In genomic region chr2:35614640-35615039, GRCh38 we compare ENCODE assay signal across 18 cellular contexts.
DNase-seq lines count a peak whose midpoint lies in the region; ATAC-seq and TF ChIP-seq lines count a peak whose summit lies in the region.
"Had no signal": no experiment of that assay in that cellular context is flagged by ENCODE, and none has a peak within 500 bp of the region (broad histone marks: within the 10 kb centered on the region; RNA-seq: fewer than 3 reads in every experiment).

No MANE protein-coding gene starts in this region.

- intact Hi-C loops in prostate gland (cut with DNase I) = no loop called here

- H3K36me3 ChIP-seq in prostate gland (no peaks in the 10 kb centered on the region), HAP-1 (replicated peaks) (no peaks in the 10 kb centered on the region), GM23338 (ENCODE audit: insufficient read depth) (no peaks in the 10 kb centered on the region)

- H3K4me1 ChIP-seq in prostate gland (replicated peaks) (no peaks in the 10 kb centered on the region), HAP-1 (no peaks in the 10 kb centered on the region), GM23338 (ENCODE audit: insufficient read depth) (no peaks in the 10 kb centered on the region)

- H3K4me3 ChIP-seq in prostate gland (no peak overlapping the region), HAP-1 (no peak overlapping the region), GM23338 (no peak overlapping the region)
- H3K4me3 ChIP-seq: GM12878 had no signal

- no peak overlapping the region for H3K27ac Mint-ChIP-seq in GM23338
- H3K27ac Mint-ChIP-seq: CD4-positive, alpha-beta memory T cell had no signal

- TF ChIP-seq POLR2A in prostate gland (IDR thresholded peaks at IDR 0.05) = no peak

- no peaks in the 10 kb centered on the region for H4K20me1 ChIP-seq in GM23338 (replicated peaks; ENCODE audit: insufficient read depth)

- no peaks in the 10 kb centered on the region for H3K4me1 Mint-ChIP-seq in GM23338
- H3K4me1 Mint-ChIP-seq: CD4-positive, alpha-beta memory T cell had no signal

- DNase-seq in DMS53 treated with DMSO at 0.1 percent for 48 hours (lab: John Stamatoyannopoulos, UW; ENCODE audit: unreplicated experiment) = peak; percentile 1
- DNase-seq in prostate gland (ENCODE audit: low spot score) = peak; percentile 20
- DNase-seq in activated naive CD4-positive, alpha-beta T cell (lab: John Stamatoyannopoulos, UW) = no peak
- no peak for DNase-seq in HAP-1 (ENCODE audit: low spot score in 2 of 2)
- no peak for DNase-seq in GM23338 (ENCODE audit: low spot score)
- DNase-seq: 8988T; C1 segment of cervical spinal cord; Calu3; CD4-positive, alpha-beta memory T cell; COR-L47; DMS79; EL; GDM1; GOT3; HCEC 1CT had no signal

- H3K4me3 Mint-ChIP-seq in GM23338 = no peak overlapping the region
- H3K4me3 Mint-ChIP-seq: CD4-positive, alpha-beta memory T cell had no signal

- H3K9me3 ChIP-seq in prostate gland (no peaks in the 10 kb centered on the region), HAP-1 (no peaks in the 10 kb centered on the region)

- H3K9me3 Mint-ChIP-seq in GM23338 = no peaks in the 10 kb centered on the region
- H3K9me3 Mint-ChIP-seq: CD4-positive, alpha-beta memory T cell had no signal

- H3K27me3 Mint-ChIP-seq in GM23338 (ENCODE audit: insufficient read depth, low read depth, poor library complexity) = no peaks in the 10 kb centered on the region
- H3K27me3 Mint-ChIP-seq: CD4-positive, alpha-beta memory T cell had no signal

- TF ChIP-seq CTCF in 22Rv1 (IDR thresholded peaks at IDR 0.05) (no peak), VCaP (conservative IDR thresholded peaks at IDR 0.05) (no peak), prostate gland (IDR thresholded peaks at IDR 0.05) (no peak), GM23338 (conservative IDR thresholded peaks at IDR 0.05; ENCODE audit: low read depth in 2 of 2) (no peak)

- H3K4me2 ChIP-seq in GM23338 = no peak overlapping the region

- peak overlapping the region; percentile 45 for H3K27ac ChIP-seq in 22Rv1
- peak overlapping the region; percentile 63 for H3K27ac ChIP-seq in VCaP
- no peak overlapping the region for H3K27ac ChIP-seq in prostate gland
- no peak overlapping the region for H3K27ac ChIP-seq in GM23338 (ENCODE audit: low read depth)

- ATAC-seq in GM23338 = no peak
- ATAC-seq: GM12878 had no signal

- no peak overlapping the region for H2AFZ ChIP-seq in GM23338

- H3K27me3 ChIP-seq in prostate gland (replicated peaks; ENCODE audit: insufficient read depth) = no peaks in the 10 kb centered on the region
- no peaks in the 10 kb centered on the region for H3K27me3 ChIP-seq in HAP-1 (ENCODE audit: low read depth)
- no peaks in the 10 kb centered on the region for H3K27me3 ChIP-seq in GM23338 (ENCODE audit: insufficient read depth)

- H3K9me2 ChIP-seq in GM23338 (ENCODE audit: insufficient read depth) = no peaks in the 10 kb centered on the region

- no peaks in the 10 kb centered on the region for H3F3A ChIP-seq in GM23338 (replicated peaks; ENCODE audit: low read depth)

- no peaks in the 10 kb centered on the region for H3K36me3 Mint-ChIP-seq in GM23338 (ENCODE audit: low read depth)
- H3K36me3 Mint-ChIP-seq: CD4-positive, alpha-beta memory T cell had no signal

- 55% methylated on average over 2 of the region's 2 CpGs for WGBS in prostate gland

- H3K79me2 ChIP-seq in GM23338 (replicated peaks; ENCODE audit: insufficient read depth) = no peaks in the 10 kb centered on the region

- in situ Hi-C loops in HAP-1 (cut with MboI; ENCODE audit: low sequenced_read_pairs) = no loop called here

TF ChIP-seq in GM23338, 12 proteins besides CTCF, POLR2A, EP300 and RAD21 (continues in another document):
- TF ChIP-seq EZH2 (IDR thresholded peaks at IDR 0.05; ENCODE audit: low read depth, unreplicated experiment) (no peak), ETS1 (IDR thresholded peaks at IDR 0.05) (no peak), ZNF462 (CRISPR knock-in tag; IDR thresholded peaks at IDR 0.05) (no peak), ZNF114 (CRISPR knock-in tag; IDR thresholded peaks at IDR 0.05) (no peak)

Comparison
In these comparisons a context has a peak if more than half of its experiments do, and no peak if none do; other contexts are left out.
1. H3K27ac ChIP-seq: peak in 22Rv1 (single experiment) and VCaP (single experiment); none in prostate gland (0 of 2) and GM23338 (single experiment).
2. DNase-seq: peak in DMS53 treated with DMSO at 0.1 percent for 48 hours (single experiment) and prostate gland (single experiment); none in activated naive CD4-positive, alpha-beta T cell (0 of 4), HAP-1 (0 of 2) and GM23338 (single experiment).